30 cellular contexts compared by ENCODE assay signal in the genomic region with DNA sequence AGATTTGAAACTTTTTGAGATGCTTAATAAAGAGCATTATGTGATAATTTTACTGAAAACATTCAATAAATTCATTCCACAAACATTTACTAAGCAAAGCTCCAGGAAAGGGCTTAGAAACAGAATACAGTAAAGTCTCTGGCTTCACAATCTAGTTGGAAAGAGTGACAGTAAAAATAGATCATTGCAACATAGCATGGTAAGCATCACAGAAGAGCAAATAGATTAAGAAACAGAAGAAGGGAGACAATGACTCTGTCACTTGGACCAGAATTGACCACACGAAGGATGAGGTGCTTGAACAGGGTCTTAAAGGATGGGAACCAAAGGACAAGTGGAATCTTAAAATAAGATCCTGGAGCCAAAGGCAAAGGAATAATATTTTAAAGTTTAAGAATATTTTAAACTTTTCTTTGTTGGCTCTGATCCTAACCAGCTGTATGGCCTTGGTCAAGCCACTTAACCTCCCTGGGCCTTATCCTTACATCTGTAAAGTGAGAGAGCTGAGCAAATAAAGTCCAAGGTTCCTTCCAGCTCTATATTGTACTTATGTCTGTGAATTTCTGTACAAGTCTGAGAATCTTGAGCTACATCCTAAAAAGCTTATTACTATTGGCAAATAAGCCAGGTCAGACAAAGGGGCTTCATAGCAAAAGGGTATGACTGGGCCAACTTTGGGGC. TPM values are rescaled to one million over a fixed set of nuclear protein-coding genes. Genes with fewer than 3 reads are reported as not detected.
A peak's percentile ranks its signal among the peaks of the same experiment; 100 is the strongest.
DNase-seq lines count a peak whose midpoint lies in the region; ATAC-seq and TF ChIP-seq lines count a peak whose summit lies in the region.
"Had no signal": no experiment of that assay in that cellular context is flagged by ENCODE, and none has a peak within 500 bp of the region (broad histone marks: within the 10 kb centered on the region; RNA-seq: fewer than 3 reads in every experiment).

No MANE protein-coding gene starts in this region.

- peaks cover 91% of the 10 kb centered on the region for H3K36me3 ChIP-seq in adipocyte (ENCODE audit: control insufficient read depth, insufficient read depth, low read length, severe bottlenecking)
- H3K36me3 ChIP-seq in liver (ENCODE audit: control insufficient read depth in 4 of 4, insufficient read depth in 3 of 4, low read depth in 1 of 4, low read length in 3 of 4) = peaks cover 19 to 63% (median 51%) of the 10 kb centered on the region in 4 donors

- 39% methylated on average over 1 of the region's 1 CpG for WGBS in liver

- peak overlapping the region; percentile 33 to 49 for H3K27ac ChIP-seq in liver (ENCODE audit: low read depth in 1 of 2, low read length in 2 of 2)
- H3K27ac ChIP-seq: esophagus squamous epithelium, Peyer's patch, SJCRH30, suprapubic skin, upper lobe of left lung, WERI-Rb-1 had no signal

- H3K9me3 ChIP-seq in adipocyte (ENCODE audit: control insufficient read depth, low read length) (no peaks in the 10 kb centered on the region), liver (ENCODE audit: control insufficient read depth in 4 of 4, low read length in 3 of 4) (no peaks in the 10 kb centered on the region)
- H3K9me3 ChIP-seq: esophagus squamous epithelium, Peyer's patch, SJCRH30, suprapubic skin, upper lobe of left lung had no signal

- H3K4me3 ChIP-seq in adipocyte (ENCODE audit: low read length) (no peak overlapping the region), liver (ENCODE audit: low read depth in 1 of 3, low read length in 3 of 3) (no peak overlapping the region)
- H3K4me3 ChIP-seq: esophagus squamous epithelium, Peyer's patch, SJCRH30, suprapubic skin, upper lobe of left lung had no signal

- H3K4me1 ChIP-seq in adipocyte (ENCODE audit: control insufficient read depth, insufficient read depth, low read length) = peaks cover 12% of the 10 kb centered on the region
- peaks cover 0 to 10% (median 4%) of the 10 kb centered on the region in 4 donors for H3K4me1 ChIP-seq in liver (ENCODE audit: control insufficient read depth in 4 of 4, insufficient read depth in 4 of 4, low read length in 3 of 4)
- H3K4me1 ChIP-seq: esophagus squamous epithelium, Peyer's patch, SJCRH30, suprapubic skin, upper lobe of left lung had no signal

- DNase-seq in Right ventricle myocardium inferior (ENCODE audit: missing footprints) (no peak), cardiac septum (ENCODE audit: low spot score) (no peak), adipocyte (ENCODE audit: low read depth) (peak; percentile 43), iPS-NIHi7 (ENCODE audit: extremely low spot score) (no peak)
- DNase-seq: activated CD4-positive, alpha-beta T cell treated with anti-CD3 and anti-CD28 coated beads for 48 hours; activated gamma-delta T cell treated with Interleukin-2 at 50 U/mL for 16 hours; activated T-cell treated with anti-CD3 and anti-CD28 coated beads, Interleukin-2, amount 50 U/mL, for 24 hours; dermis blood vessel endothelial cell; esophagus squamous epithelium; foreskin melanocyte; H7; kidney glomerular epithelial cell; NCI-H1105; NCI-H1930; NCI-H524 treated with DMSO at 0.1 percent for 48 hours; occipital lobe; Peyer's patch; SJCRH30; stimulated activated CD4-positive, alpha-beta T cell treated with anti-CD3 and anti-CD28 coated beads, Interleukin-1b, Interleukin-23, amount 100 ng/mL, for 48 hours; stimulated activated naive CD4-positive, alpha-beta T cell treated with Interleukin-2 at 50 U/mL for 16 hours; SW 1271; T1000; upper lobe of left lung; WERI-Rb-1 had no signal

- intact Hi-C loops in Right ventricle myocardium inferior (cut with DNase I) = no loop called here
- intact Hi-C loops in cardiac septum (cut with DNase I) = no loop called here

- H3K27me3 ChIP-seq in adipocyte (replicated peaks; ENCODE audit: control insufficient read depth, insufficient read depth, low read length) = no peaks in the 10 kb centered on the region
- H3K27me3 ChIP-seq in liver (ENCODE audit: control insufficient read depth in 4 of 4, insufficient read depth in 4 of 4, low read length in 3 of 4) = no peaks in the 10 kb centered on the region
- H3K27me3 ChIP-seq: esophagus squamous epithelium, Peyer's patch, SJCRH30, suprapubic skin, upper lobe of left lung had no signal

- peak; percentile 59 for ATAC-seq in Right ventricle myocardium inferior
- no peak for ATAC-seq in HG03175 (IDR thresholded peaks at IDR 0.05; ENCODE audit: unreplicated experiment)
- ATAC-seq in HG02759 (IDR thresholded peaks at IDR 0.05; ENCODE audit: unreplicated experiment) = no peak
- ATAC-seq in GM19463 (IDR thresholded peaks at IDR 0.05; ENCODE audit: unreplicated experiment) = no peak
- ATAC-seq: natural killer cell treated with Interleukin-12 subunit alpha and Interleukin-12 subunit beta and Interleukin-15 and Interleukin-18, amount 100 ng/mL, for 72 hours had no signal

- H3K9ac ChIP-seq in adipocyte (ENCODE audit: low read length) (no peak overlapping the region), liver (ENCODE audit: low read depth in 1 of 2, low read length in 2 of 2) (no peak overlapping the region)

- peak; percentile 11 to 50 for TF ChIP-seq RAD21 in liver (IDR thresholded peaks at IDR 0.05)

- no peak for TF ChIP-seq CTCF in liver (IDR thresholded peaks at IDR 0.05; ENCODE audit: low read depth, low read length, missing input control)

TF ChIP-seq in liver, 16 proteins besides CTCF, POLR2A, EP300 and RAD21:
- TF ChIP-seq FOXA2 (IDR thresholded peaks at IDR 0.05) (no peak), NR2F2 (IDR thresholded peaks at IDR 0.05) (no peak), HNF4A (conservative IDR thresholded peaks at IDR 0.05) (peak; percentile 39 to 40), JUND (IDR thresholded peaks at IDR 0.05) (peak; percentile 63 to 74)
- TF ChIP-seq, protein P1, sequence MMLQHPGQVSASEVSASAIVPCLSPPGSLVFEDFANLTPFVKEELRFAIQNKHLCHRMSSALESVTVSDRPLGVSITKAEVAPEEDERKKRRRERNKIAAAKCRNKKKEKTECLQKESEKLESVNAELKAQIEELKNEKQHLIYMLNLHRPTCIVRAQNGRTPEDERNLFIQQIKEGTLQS (IDR thresholded peaks at IDR 0.05) = peak; percentile 9
- TF ChIP-seq, protein P2, sequence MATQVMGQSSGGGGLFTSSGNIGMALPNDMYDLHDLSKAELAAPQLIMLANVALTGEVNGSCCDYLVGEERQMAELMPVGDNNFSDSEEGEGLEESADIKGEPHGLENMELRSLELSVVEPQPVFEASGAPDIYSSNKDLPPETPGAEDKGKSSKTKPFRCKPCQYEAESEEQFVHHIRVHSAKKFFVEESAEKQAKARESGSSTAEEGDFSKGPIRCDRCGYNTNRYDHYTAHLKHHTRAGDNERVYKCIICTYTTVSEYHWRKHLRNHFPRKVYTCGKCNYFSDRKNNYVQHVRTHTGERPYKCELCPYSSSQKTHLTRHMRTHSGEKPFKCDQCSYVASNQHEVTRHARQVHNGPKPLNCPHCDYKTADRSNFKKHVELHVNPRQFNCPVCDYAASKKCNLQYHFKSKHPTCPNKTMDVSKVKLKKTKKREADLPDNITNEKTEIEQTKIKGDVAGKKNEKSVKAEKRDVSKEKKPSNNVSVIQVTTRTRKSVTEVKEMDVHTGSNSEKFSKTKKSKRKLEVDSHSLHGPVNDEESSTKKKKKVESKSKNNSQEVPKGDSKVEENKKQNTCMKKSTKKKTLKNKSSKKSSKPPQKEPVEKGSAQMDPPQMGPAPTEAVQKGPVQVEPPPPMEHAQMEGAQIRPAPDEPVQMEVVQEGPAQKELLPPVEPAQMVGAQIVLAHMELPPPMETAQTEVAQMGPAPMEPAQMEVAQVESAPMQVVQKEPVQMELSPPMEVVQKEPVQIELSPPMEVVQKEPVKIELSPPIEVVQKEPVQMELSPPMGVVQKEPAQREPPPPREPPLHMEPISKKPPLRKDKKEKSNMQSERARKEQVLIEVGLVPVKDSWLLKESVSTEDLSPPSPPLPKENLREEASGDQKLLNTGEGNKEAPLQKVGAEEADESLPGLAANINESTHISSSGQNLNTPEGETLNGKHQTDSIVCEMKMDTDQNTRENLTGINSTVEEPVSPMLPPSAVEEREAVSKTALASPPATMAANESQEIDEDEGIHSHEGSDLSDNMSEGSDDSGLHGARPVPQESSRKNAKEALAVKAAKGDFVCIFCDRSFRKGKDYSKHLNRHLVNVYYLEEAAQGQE (IDR thresholded peaks at IDR 0.05) = no peak

RNA-seq across cellular contexts. Expression of a gene that starts 33.9 kb away (rescaled TPM):
- total RNA-seq in Right ventricle myocardium inferior (12.2 TPM), cardiac septum (23.7 TPM), liver (10 to 100 TPM; 16.0 to 80.8 TPM)
- polyA plus RNA-seq in liver = 10 to 100 TPM; 18.1 to 49.3 TPM
